ENCODE assay signal across 21 cellular contexts in the genomic region with DNA sequence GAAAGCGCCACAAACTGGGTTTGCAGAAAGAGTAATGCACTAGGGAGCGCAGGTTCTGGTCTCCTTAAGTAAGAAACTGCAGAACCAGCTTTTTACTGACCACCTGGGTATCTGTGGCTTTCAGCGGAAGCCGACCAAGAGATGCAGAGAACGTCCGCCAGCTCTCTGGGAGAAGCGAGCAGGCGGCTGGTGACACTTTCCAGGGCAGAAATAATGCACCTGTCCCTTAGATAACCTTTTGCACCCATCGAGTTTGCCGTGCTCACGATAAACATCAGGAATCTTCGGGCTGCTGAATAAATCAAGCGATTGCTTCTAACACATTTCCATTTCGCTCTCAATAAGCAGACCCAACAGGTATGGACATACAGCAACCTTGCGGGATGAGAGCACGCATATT. TPM values are rescaled to one million over a fixed set of nuclear protein-coding genes. Genes with fewer than 3 reads are reported as not detected.
"Had no signal": no experiment of that assay in that cellular context is flagged by ENCODE, and none has a peak within 500 bp of the region (broad histone marks: within the 10 kb centered on the region; RNA-seq: fewer than 3 reads in every experiment).

No MANE protein-coding gene starts in this region.

- H3K9me3 Mint-ChIP-seq: activated naive CD4-positive, alpha-beta T cell treated with anti-CD3 and anti-CD28 coated beads, Interleukin-2, amount 10 ng/mL, durations not matched to agents 7 days and 5 days; type B pancreatic cell had no signal

- DNase-seq: activated CD4-positive, alpha-beta T cell treated with anti-CD3 and anti-CD28 coated beads for 48 hours; activated CD8-positive, alpha-beta T cell treated with anti-CD3 and anti-CD28 coated beads, Interleukin-2, amount 10 ng/mL, durations not matched to agents 7 days and 5 days; activated naive CD4-positive, alpha-beta T cell treated with anti-CD3 and anti-CD28 coated beads, Interleukin-2, amount 10 ng/mL, durations not matched to agents 7 days and 5 days; effector memory CD4-positive, alpha-beta T cell; hippocampal formation; immature natural killer cell; natural killer cell; spleen; stimulated activated CD4-positive, alpha-beta T cell treated with anti-CD3 and anti-CD28 coated beads, Interleukin-2, amount 100 ng/mL, for 24 hours; stimulated activated naive CD4-positive, alpha-beta T cell; substantia nigra had no signal

- H3K36me3 ChIP-seq: gastroesophageal sphincter, prostate gland, spleen had no signal

- H3K4me3 ChIP-seq: coronary artery, gastroesophageal sphincter, lung, prostate gland, spleen had no signal

- H3K27ac Mint-ChIP-seq: activated CD8-positive, alpha-beta T cell treated with anti-CD3 and anti-CD28 coated beads, Interleukin-2, amount 10 ng/mL, durations not matched to agents 7 days and 5 days; activated naive CD4-positive, alpha-beta T cell treated with anti-CD3 and anti-CD28 coated beads, Interleukin-2, amount 10 ng/mL, durations not matched to agents 7 days and 5 days; activated T-helper 1 cell treated with anti-CD3 and anti-CD28 coated beads, Interleukin-12 subunit alpha, Interleukin-12 subunit beta, Interleukin-2, Interleukin-4 antibody, amounts not matched to agents 30 ng/mL and 10 ng/mL and 1 ng/mL, durations not matched to agents 14 hours and 24 hours and 36 hours; immature natural killer cell; natural killer cell; type B pancreatic cell had no signal

- H3K9me3 ChIP-seq: gastroesophageal sphincter, prostate gland, spleen had no signal

- H3K4me3 Mint-ChIP-seq: activated CD8-positive, alpha-beta T cell treated with anti-CD3 and anti-CD28 coated beads, Interleukin-2, amount 10 ng/mL, durations not matched to agents 7 days and 5 days; activated naive CD4-positive, alpha-beta T cell treated with anti-CD3 and anti-CD28 coated beads, Interleukin-2, amount 10 ng/mL, durations not matched to agents 7 days and 5 days; activated T-helper 1 cell treated with anti-CD3 and anti-CD28 coated beads, Interleukin-12 subunit alpha, Interleukin-12 subunit beta, Interleukin-2, Interleukin-4 antibody, amounts not matched to agents 30 ng/mL and 10 ng/mL and 1 ng/mL, durations not matched to agents 14 hours and 24 hours and 36 hours; immature natural killer cell; natural killer cell had no signal

- ATAC-seq: activated CD8-positive, alpha-beta T cell treated with anti-CD3 and anti-CD28 coated beads, Interleukin-2, amount 10 ng/mL, durations not matched to agents 7 days and 5 days; gastroesophageal sphincter; natural killer cell; sciatic nerve had no signal

- H3K27ac ChIP-seq: coronary artery, gastroesophageal sphincter, prostate gland, spleen had no signal

RNA-seq across cellular contexts. Expression of a gene that starts 3.5 kb away (rescaled TPM):
- total RNA-seq: activated CD8-positive, alpha-beta T cell treated with anti-CD3 and anti-CD28 coated beads, Interleukin-2, amount 10 ng/mL, durations not matched to agents 7 days and 5 days; activated T-helper 1 cell treated with anti-CD3 and anti-CD28 coated beads, Interleukin-12 subunit alpha, Interleukin-12 subunit beta, Interleukin-2, Interleukin-4 antibody, amounts not matched to agents 30 ng/mL and 10 ng/mL and 1 ng/mL, durations not matched to agents 14 hours and 24 hours and 36 hours; cardiac septum; epithelial cell of proximal tubule; gastroesophageal sphincter; lung; natural killer cell; omental fat pad; prostate gland; sciatic nerve; spleen had no signal
- polyA plus RNA-seq: immature natural killer cell, lung, spleen had no signal
